ENCODE assay signal across 11 cellular contexts in the genomic region with DNA sequence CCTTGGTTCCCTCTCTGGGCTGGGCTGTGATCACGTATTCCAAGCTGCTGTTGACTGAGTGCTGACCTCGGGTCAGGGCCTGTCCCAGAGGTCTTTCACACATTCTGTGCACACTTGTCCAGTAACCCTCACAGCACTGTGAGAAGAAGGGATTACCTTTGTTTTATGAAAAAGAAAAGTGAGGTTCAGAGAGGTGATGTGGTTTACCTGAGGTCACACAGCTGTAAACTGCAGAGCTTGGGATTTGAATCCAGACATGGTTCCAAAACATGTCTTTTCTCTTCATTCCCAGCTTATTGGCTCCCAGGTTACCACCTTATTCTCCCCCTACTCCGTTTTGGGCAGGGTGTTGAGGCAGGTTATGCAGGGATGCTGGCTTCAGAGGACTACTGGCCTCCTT. TPM values are rescaled to one million over a fixed set of nuclear protein-coding genes. Genes with fewer than 3 reads are reported as not detected.
"Had no signal": no experiment of that assay in that cellular context is flagged by ENCODE, and none has a peak within 500 bp of the region (broad histone marks: within the 10 kb centered on the region; RNA-seq: fewer than 3 reads in every experiment).

No MANE protein-coding gene starts in this region.

- H3K4me3 ChIP-seq: GM23248, HAP-1 had no signal

- H3K9me3 ChIP-seq: HAP-1 had no signal

- H2AFZ ChIP-seq: GM23248 had no signal

- H3K36me3 ChIP-seq: HAP-1 had no signal

- H3K4me1 ChIP-seq: HAP-1 had no signal

- DNase-seq: GM23248, GOT3, H7, HFFc6, KG1 had no signal

- ATAC-seq: HCT116 had no signal

- H3K9ac ChIP-seq: GM23248 had no signal

- H3K27ac ChIP-seq: GM23248, HL-60 had no signal

RNA-seq across cellular contexts. Expression of a gene that starts 28.4 kb away (rescaled TPM):
- total RNA-seq: GM23248, H4, HFFc6, HT1080 had no signal
- polyA plus RNA-seq: GM23248, IgD-negative memory B cell had no signal
